ENCODE assay signal across 28 cellular contexts in the genomic region with DNA sequence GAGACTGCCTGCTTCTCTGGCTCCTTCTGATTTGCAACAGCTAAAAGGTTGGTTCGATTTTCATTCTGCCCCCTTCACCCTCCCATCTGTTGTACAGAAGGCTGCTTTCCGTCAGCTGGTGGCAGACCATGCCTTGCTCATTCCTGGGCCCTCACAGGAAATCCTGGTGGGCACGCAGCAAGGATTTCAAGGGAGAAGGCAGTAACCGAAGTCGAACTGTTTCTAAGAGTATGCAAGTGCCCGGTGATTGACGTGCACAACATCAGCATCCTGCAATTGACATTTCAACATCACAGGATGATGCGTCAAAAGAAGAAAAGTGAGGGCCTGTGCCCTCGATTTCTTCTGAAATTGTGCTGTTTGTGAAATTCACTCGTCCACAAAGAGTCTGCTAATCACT.
DNase-seq lines count a peak whose midpoint lies in the region; ATAC-seq and TF ChIP-seq lines count a peak whose summit lies in the region.
"Had no signal": no experiment of that assay in that cellular context is flagged by ENCODE, and none has a peak within 500 bp of the region (broad histone marks: within the 10 kb centered on the region; RNA-seq: fewer than 3 reads in every experiment).

No MANE protein-coding gene starts in this region.

- no peaks in the 10 kb centered on the region for H3K27me3 Mint-ChIP-seq in activated T-helper 2 cell treated with anti-CD3 and anti-CD28 coated beads, Interferon-gamma antibody, Interleukin-2, Interleukin-4, amounts not matched to agents 10 μg/mL and 5 μg/mL and 100 μg/mL, durations not matched to agents 14 hours and 24 hours and 36 hours (ENCODE audit: low read depth)

- no peaks in the 10 kb centered on the region for H3K9me3 Mint-ChIP-seq in activated T-helper 2 cell treated with anti-CD3 and anti-CD28 coated beads, Interferon-gamma antibody, Interleukin-2, Interleukin-4, amounts not matched to agents 10 μg/mL and 5 μg/mL and 100 μg/mL, durations not matched to agents 14 hours and 24 hours and 36 hours

- H3K27ac Mint-ChIP-seq in activated T-helper 2 cell treated with anti-CD3 and anti-CD28 coated beads, Interferon-gamma antibody, Interleukin-2, Interleukin-4, amounts not matched to agents 10 μg/mL and 5 μg/mL and 100 μg/mL, durations not matched to agents 14 hours and 24 hours and 36 hours = no peak overlapping the region
- H3K27ac Mint-ChIP-seq: CD8-positive, alpha-beta memory T cell had no signal

- no peak overlapping the region for H2AFZ ChIP-seq in hepatocyte
- H2AFZ ChIP-seq: GM23248, PC-9 had no signal

- intact Hi-C loops in activated T-helper 2 cell treated with anti-CD3 and anti-CD28 coated beads, Interferon-gamma antibody, Interleukin-2, Interleukin-4, amounts not matched to agents 10 μg/mL and 5 μg/mL and 100 μg/mL, durations not matched to agents 14 hours and 24 hours and 36 hours (cut with micrococcal nuclease) = no loop called here

- no peak for TF ChIP-seq CTCF in cardiac muscle cell (IDR thresholded peaks at IDR 0.05; ENCODE audit: low read depth, low read length)
- no peak for TF ChIP-seq CTCF in right atrium auricular region (IDR thresholded peaks at IDR 0.05)
- no peak for TF ChIP-seq CTCF in hepatocyte (IDR thresholded peaks at IDR 0.05; ENCODE audit: poor library complexity)
- TF ChIP-seq CTCF in neutrophil (IDR thresholded peaks at IDR 0.05) = no peak

- WGBS in hepatocyte (ENCODE audit: low lambda C conversion rate, missing lambda C conversion rate) = 87% methylated on average over 10 of the region's 10 CpGs

- no peaks in the 10 kb centered on the region for H3K36me3 Mint-ChIP-seq in activated T-helper 2 cell treated with anti-CD3 and anti-CD28 coated beads, Interferon-gamma antibody, Interleukin-2, Interleukin-4, amounts not matched to agents 10 μg/mL and 5 μg/mL and 100 μg/mL, durations not matched to agents 14 hours and 24 hours and 36 hours (ENCODE audit: low read depth)
- H3K36me3 Mint-ChIP-seq: CD8-positive, alpha-beta memory T cell had no signal

- no peaks in the 10 kb centered on the region for H3K4me1 Mint-ChIP-seq in activated T-helper 2 cell treated with anti-CD3 and anti-CD28 coated beads, Interferon-gamma antibody, Interleukin-2, Interleukin-4, amounts not matched to agents 10 μg/mL and 5 μg/mL and 100 μg/mL, durations not matched to agents 14 hours and 24 hours and 36 hours (ENCODE audit: low read depth)
- H3K4me1 Mint-ChIP-seq: CD8-positive, alpha-beta memory T cell had no signal

- no peak for ATAC-seq in GM18519 (IDR thresholded peaks at IDR 0.05; ENCODE audit: low FRiP score, unreplicated experiment)

- H3K27me3 ChIP-seq in cardiac muscle cell = no peaks in the 10 kb centered on the region
- H3K27me3 ChIP-seq in right atrium auricular region = no peaks in the 10 kb centered on the region
- H3K27me3 ChIP-seq in hepatocyte = no peaks in the 10 kb centered on the region
- no peaks in the 10 kb centered on the region for H3K27me3 ChIP-seq in neutrophil

- H3K27ac ChIP-seq in cardiac muscle cell (peak overlapping the region; percentile 60), right atrium auricular region (no peak overlapping the region), hepatocyte (peak overlapping the region; percentile 20), neutrophil (peak overlapping the region; percentile 67)
- H3K27ac ChIP-seq: GM23248, KMS-11, PC-9 had no signal

- peaks cover 28% of the 10 kb centered on the region for H3K4me1 ChIP-seq in cardiac muscle cell (ENCODE audit: low read depth)
- peaks cover 0 to 38% of the 10 kb centered on the region in 2 donors for H3K4me1 ChIP-seq in right atrium auricular region
- H3K4me1 ChIP-seq in hepatocyte (ENCODE audit: insufficient read depth) = peaks cover 11% of the 10 kb centered on the region
- H3K4me1 ChIP-seq in neutrophil (ENCODE audit: control insufficient read depth in 1 of 2, insufficient read depth in 1 of 2, low read depth in 1 of 2, low read length in 1 of 2) = peaks cover 22 to 23% of the 10 kb centered on the region in 2 experiments

- H3K79me2 ChIP-seq in hepatocyte = peaks cover 32% of the 10 kb centered on the region

- H3K9me2 ChIP-seq in hepatocyte (replicated peaks; ENCODE audit: insufficient read depth) = no peaks in the 10 kb centered on the region
- H3K9me2 ChIP-seq: SK-N-SH had no signal

- DNase-seq in cardiac muscle cell (ENCODE audit: low read depth in 1 of 2, low spot score in 1 of 2) (no peak), right atrium auricular region (ENCODE audit: low spot score) (no peak), hepatocyte (ENCODE audit: low spot score) (no peak), NCI-H146 treated with DMSO at 0.1 percent for 48 hours (lab: John Stamatoyannopoulos, UW; ENCODE audit: unreplicated experiment) (no peak), ACHN (no peak)
- no peak for DNase-seq in activated T-helper 2 cell treated with anti-CD3 and anti-CD28 coated beads, Interferon-gamma antibody, Interleukin-2, Interleukin-4, amounts not matched to agents 10 μg/mL and 5 μg/mL and 100 μg/mL, durations not matched to agents 14 hours and 24 hours and 36 hours (ENCODE audit: low spot score)
- DNase-seq: 8988T; AML-193; C1 segment of cervical spinal cord; CD8-positive, alpha-beta memory T cell; EL; GF-D8; GM23248; HCEC 1CT; IMR-90; NCI-H1092 treated with DMSO at 0.1 percent for 48 hours; NCI-H1436 treated with DMSO at 0.1 percent for 48 hours; NCI-H2029 treated with DMSO at 0.1 percent for 48 hours; NCI-H226; NCI-H510A treated with DMSO at 0.1 percent for 48 hours; NCI-H748 treated with DMSO at 0.1 percent for 48 hours; PC-9; RPMI8226; SHP77; SK-N-SH had no signal

- in situ Hi-C loops in ACHN (cut with HindIII; ENCODE audit: low pct_ligation_motif_present, low pct_unique_long_range_greater_than_20kb, low sequenced_read_pairs) = no loop called here

- H3K4me3 Mint-ChIP-seq in activated T-helper 2 cell treated with anti-CD3 and anti-CD28 coated beads, Interferon-gamma antibody, Interleukin-2, Interleukin-4, amounts not matched to agents 10 μg/mL and 5 μg/mL and 100 μg/mL, durations not matched to agents 14 hours and 24 hours and 36 hours (ENCODE audit: low read depth) = no peak overlapping the region
- H3K4me3 Mint-ChIP-seq: CD8-positive, alpha-beta memory T cell had no signal

- peaks cover 5% of the 10 kb centered on the region for H3K36me3 ChIP-seq in cardiac muscle cell
- H3K36me3 ChIP-seq in right atrium auricular region = peaks cover 27% of the 10 kb centered on the region
- H3K36me3 ChIP-seq in hepatocyte (replicated peaks; ENCODE audit: insufficient read depth, low read depth) = no peaks in the 10 kb centered on the region
- H3K36me3 ChIP-seq in neutrophil = peaks cover 3% of the 10 kb centered on the region

- H3K9me3 ChIP-seq in cardiac muscle cell (ENCODE audit: low read depth) (no peaks in the 10 kb centered on the region), right atrium auricular region (no peaks in the 10 kb centered on the region), hepatocyte (ENCODE audit: low read depth) (no peaks in the 10 kb centered on the region), neutrophil (no peaks in the 10 kb centered on the region)
- H3K9me3 ChIP-seq: SK-N-SH had no signal

- H3K4me3 ChIP-seq in cardiac muscle cell (no peak overlapping the region), right atrium auricular region (no peak overlapping the region), hepatocyte (no peak overlapping the region), neutrophil (ENCODE audit: low read depth in 1 of 2, low read length in 1 of 2) (no peak overlapping the region)
- H3K4me3 ChIP-seq: GM23248, PC-9 had no signal

- H3K4me2 ChIP-seq in hepatocyte = no peak overlapping the region
- H3K4me2 ChIP-seq: KMS-11, PC-9, SK-N-SH had no signal

- H4K20me1 ChIP-seq in hepatocyte (ENCODE audit: insufficient read depth, poor library complexity, severe bottlenecking) = peaks cover 16% of the 10 kb centered on the region

Comparison
In these comparisons a context has a peak if more than half of its experiments do, and no peak if none do; other contexts are left out.
1. H3K27ac ChIP-seq: peak in cardiac muscle cell (single experiment), hepatocyte (single experiment) and neutrophil (single experiment); none in right atrium auricular region (0 of 2).